ENCODE assay signal across 22 cellular contexts in genomic region chr4:42625366-42625765, GRCh38.
"Had no signal": no experiment of that assay in that cellular context is flagged by ENCODE, and none has a peak within 500 bp of the region (broad histone marks: within the 10 kb centered on the region; RNA-seq: fewer than 3 reads in every experiment).

No MANE protein-coding gene starts in this region.

- DNase-seq: activated CD4-positive, alpha-beta memory T cell treated with anti-CD3 and anti-CD28 coated beads for 36 hours; activated CD4-positive, alpha-beta T cell treated with anti-CD3 and anti-CD28 coated beads for 4 hours; activated gamma-delta T cell treated with Interleukin-2 at 50 U/mL for 16 hours; activated naive CD8-positive, alpha-beta T cell treated with anti-CD3 and anti-CD28 coated beads, Interleukin-2, amount 10 ng/mL, durations not matched to agents 7 days and 5 days; activated T-cell treated with anti-CD3 and anti-CD28 coated beads for 4 hours; amygdala; effector memory CD4-positive, alpha-beta T cell; esophagus squamous epithelium; hippocampal formation; left cardiac atrium; stimulated activated CD4-positive, alpha-beta T cell treated with anti-CD3 and anti-CD28 coated beads, Interleukin-2, amount 100 ng/mL, for 24 hours; testis; upper lobe of left lung; WERI-Rb-1 had no signal

- H3K27ac Mint-ChIP-seq: activated CD4-positive, alpha-beta memory T cell treated with anti-CD3 and anti-CD28 coated beads for 36 hours; activated naive CD8-positive, alpha-beta T cell treated with anti-CD3 and anti-CD28 coated beads, Interleukin-2, amount 10 ng/mL, durations not matched to agents 7 days and 5 days; activated T-helper 1 cell treated with anti-CD3 and anti-CD28 coated beads, Interleukin-12 subunit alpha, Interleukin-12 subunit beta, Interleukin-2, Interleukin-4 antibody, amounts not matched to agents 30 ng/mL and 10 ng/mL and 1 ng/mL, durations not matched to agents 14 hours and 24 hours and 36 hours; dendritic cell treated with granulocyte-macrophage colony-stimulating factor and Interleukin-4, amounts not matched to agents 40 ng/mL and 50 ng/mL, for 4 days; mesothelial cell of epicardium; neural progenitor cell had no signal

- H3K27me3 ChIP-seq: cardiac muscle cell, esophagus squamous epithelium, neural progenitor cell, right atrium auricular region, testis, upper lobe of left lung had no signal

- H3K36me3 ChIP-seq: cardiac muscle cell, esophagus squamous epithelium, neural progenitor cell, prostate gland, right atrium auricular region had no signal

- H3K9me3 Mint-ChIP-seq: activated T-helper 1 cell treated with anti-CD3 and anti-CD28 coated beads, Interleukin-12 subunit alpha, Interleukin-12 subunit beta, Interleukin-2, Interleukin-4 antibody, amounts not matched to agents 30 ng/mL and 10 ng/mL and 1 ng/mL, durations not matched to agents 14 hours and 24 hours and 36 hours; dendritic cell treated with granulocyte-macrophage colony-stimulating factor and Interleukin-4, amounts not matched to agents 40 ng/mL and 50 ng/mL, for 4 days; mesothelial cell of epicardium had no signal

- H3K4me3 ChIP-seq: cardiac muscle cell, esophagus squamous epithelium, lung, neural progenitor cell, prostate gland, right atrium auricular region, testis, upper lobe of left lung had no signal

- H3K4me1 Mint-ChIP-seq: mesothelial cell of epicardium had no signal

- H3K9me3 ChIP-seq: esophagus squamous epithelium, prostate gland, right atrium auricular region, testis, upper lobe of left lung had no signal

- H3K4me1 ChIP-seq: prostate gland had no signal

- H3K36me3 Mint-ChIP-seq: mesothelial cell of epicardium had no signal

- H3K27ac ChIP-seq: cardiac muscle cell, esophagus squamous epithelium, neural progenitor cell, prostate gland, right atrium auricular region, testis, upper lobe of left lung, WERI-Rb-1 had no signal

- H3K4me3 Mint-ChIP-seq: activated CD4-positive, alpha-beta memory T cell treated with anti-CD3 and anti-CD28 coated beads for 36 hours; activated naive CD8-positive, alpha-beta T cell treated with anti-CD3 and anti-CD28 coated beads, Interleukin-2, amount 10 ng/mL, durations not matched to agents 7 days and 5 days; activated T-helper 1 cell treated with anti-CD3 and anti-CD28 coated beads, Interleukin-12 subunit alpha, Interleukin-12 subunit beta, Interleukin-2, Interleukin-4 antibody, amounts not matched to agents 30 ng/mL and 10 ng/mL and 1 ng/mL, durations not matched to agents 14 hours and 24 hours and 36 hours; dendritic cell treated with granulocyte-macrophage colony-stimulating factor and Interleukin-4, amounts not matched to agents 40 ng/mL and 50 ng/mL, for 4 days; mesothelial cell of epicardium; neural progenitor cell had no signal

- ATAC-seq: left cardiac atrium had no signal

- H3K27me3 Mint-ChIP-seq: activated CD4-positive, alpha-beta memory T cell treated with anti-CD3 and anti-CD28 coated beads for 36 hours; activated naive CD8-positive, alpha-beta T cell treated with anti-CD3 and anti-CD28 coated beads, Interleukin-2, amount 10 ng/mL, durations not matched to agents 7 days and 5 days; dendritic cell treated with granulocyte-macrophage colony-stimulating factor and Interleukin-4, amounts not matched to agents 40 ng/mL and 50 ng/mL, for 4 days had no signal
